21 cellular contexts compared by ENCODE assay signal in the genomic region with DNA sequence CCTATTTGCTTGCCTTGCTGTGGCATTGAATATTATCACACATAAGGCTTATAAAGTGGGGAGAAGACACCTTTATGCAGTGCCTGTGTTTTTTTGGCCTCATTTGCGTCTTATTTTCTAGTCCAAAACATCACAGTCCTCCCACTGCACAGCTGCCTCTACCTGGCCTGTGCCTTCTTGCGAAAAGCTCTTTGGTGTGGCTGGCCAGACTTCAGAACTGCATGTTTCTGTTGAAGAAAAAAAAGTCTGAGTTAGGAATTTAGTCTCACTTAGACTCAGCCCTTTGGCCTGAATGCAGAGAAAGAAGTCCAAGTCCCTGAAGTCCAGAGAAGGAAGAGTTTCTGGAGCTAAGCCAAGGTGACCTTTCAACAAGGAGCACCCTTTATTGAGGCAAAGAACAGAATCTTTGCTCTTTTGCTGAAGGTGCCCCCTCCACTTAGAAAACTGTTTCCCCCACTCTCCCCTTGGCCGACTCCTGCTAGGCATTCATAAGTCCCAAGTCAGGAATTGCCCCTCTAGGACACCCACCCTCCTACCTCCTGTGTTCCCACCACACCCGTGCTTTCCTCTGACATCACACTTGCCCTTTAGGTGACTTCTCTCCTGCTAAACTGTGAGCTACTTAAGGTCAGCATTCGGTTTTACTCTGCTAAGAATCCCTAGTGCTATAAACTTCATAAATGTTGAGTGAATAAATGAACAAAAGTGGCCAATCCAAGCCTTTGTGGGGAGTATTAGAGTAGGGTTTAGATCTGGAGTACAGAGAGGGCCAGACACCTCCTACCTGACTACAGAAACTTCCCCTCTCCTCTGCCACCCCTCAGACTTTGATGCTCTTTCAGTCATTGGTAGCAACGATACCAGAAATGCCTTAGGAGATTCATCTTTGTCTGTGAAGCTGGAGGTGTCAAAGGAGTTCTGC.
A peak's percentile ranks its signal among the peaks of the same experiment; 100 is the strongest.
DNase-seq lines count a peak whose midpoint lies in the region; ATAC-seq and TF ChIP-seq lines count a peak whose summit lies in the region.
"Had no signal": no experiment of that assay in that cellular context is flagged by ENCODE, and none has a peak within 500 bp of the region (broad histone marks: within the 10 kb centered on the region; RNA-seq: fewer than 3 reads in every experiment).

No MANE protein-coding gene starts in this region.

- no peaks in the 10 kb centered on the region for H3K9me3 ChIP-seq in cardiac muscle cell (ENCODE audit: low read depth)
- H3K9me3 ChIP-seq in parathyroid adenoma (ENCODE audit: control insufficient read depth, low read length): no peaks in the 10 kb centered on the region
- H3K9me3 ChIP-seq in tibial nerve: peaks cover 0 to 5% (median 0%) of the 10 kb centered on the region in 4 donors
- H3K9me3 ChIP-seq: thoracic aorta had no signal

- intact Hi-C loops in Right ventricle myocardium inferior (cut with DNase I) (loop anchor here (5.0 kb wide), 1 partner anchor 194 kb away; no protein-coding TSS in a partner anchor), left cardiac atrium (cut with DNase I) (no loop called here)

- no peaks in the 10 kb centered on the region for H3K36me3 ChIP-seq in cardiac muscle cell
- no peaks in the 10 kb centered on the region for H3K36me3 ChIP-seq in parathyroid adenoma (ENCODE audit: control insufficient read depth, insufficient read depth, low read length)
- no peaks in the 10 kb centered on the region for H3K36me3 ChIP-seq in tibial nerve
- H3K36me3 ChIP-seq: thoracic aorta had no signal

- peak; percentile 48 to 63 for TF ChIP-seq EP300 in tibial nerve (IDR thresholded peaks at IDR 0.05)

- H3K27me3 Mint-ChIP-seq in osteocyte (ENCODE audit: unreplicated experiment): no peaks in the 10 kb centered on the region

- peaks cover 10% of the 10 kb centered on the region for H3K9me3 Mint-ChIP-seq in osteocyte (ENCODE audit: unreplicated experiment)

- no peak overlapping the region for H3K4me3 Mint-ChIP-seq in osteocyte (ENCODE audit: unreplicated experiment)
- H3K4me3 Mint-ChIP-seq: activated CD8-positive, alpha-beta T cell treated with anti-CD3 and anti-CD28 coated beads for 36 hours; CD8-positive, alpha-beta memory T cell had no signal

- H3K27ac Mint-ChIP-seq in osteocyte (ENCODE audit: unreplicated experiment): no peak overlapping the region
- H3K27ac Mint-ChIP-seq: activated CD8-positive, alpha-beta T cell treated with anti-CD3 and anti-CD28 coated beads for 36 hours; CD8-positive, alpha-beta memory T cell had no signal

- ATAC-seq in Right ventricle myocardium inferior (no peak), left cardiac atrium (peak; percentile 24 to 32)
- ATAC-seq: activated CD4-positive, CD25-positive, alpha-beta regulatory T cell treated with anti-CD3 and anti-CD28 coated beads, Interleukin-2, amount 50 U/mL, for 24 hours; activated CD8-positive, alpha-beta T cell treated with anti-CD3 and anti-CD28 coated beads for 36 hours; foreskin keratinocyte; GM12878 had no signal

- H3K27me3 ChIP-seq in cardiac muscle cell (no peaks in the 10 kb centered on the region), parathyroid adenoma (ENCODE audit: control insufficient read depth, insufficient read depth, low read length) (no peaks in the 10 kb centered on the region), tibial nerve (no peaks in the 10 kb centered on the region)
- H3K27me3 ChIP-seq: foreskin keratinocyte had no signal

- H2AFZ ChIP-seq in parathyroid adenoma: no peak overlapping the region

- peaks cover 4% of the 10 kb centered on the region for H3K4me1 Mint-ChIP-seq in osteocyte (ENCODE audit: unreplicated experiment)
- H3K4me1 Mint-ChIP-seq: CD8-positive, alpha-beta memory T cell had no signal

- H3K27ac ChIP-seq in cardiac muscle cell (peak overlapping the region; percentile 97), parathyroid adenoma (peak overlapping the region; percentile 15), tibial nerve (peak overlapping the region in 3 of 4 donors; percentile 12 to 75 (median 20))
- H3K27ac ChIP-seq: foreskin keratinocyte, KMS-11, thoracic aorta had no signal

- DNase-seq in cardiac muscle cell (ENCODE audit: low read depth in 1 of 2, low spot score in 1 of 2) (peak in 1 of 2 donors; percentile 8), Right ventricle myocardium inferior (ENCODE audit: missing footprints) (no peak), left cardiac atrium (peak; percentile 32), tibial nerve (ENCODE audit: low spot score in 2 of 2) (peak in 1 of 2 donors; percentile 17), osteocyte (ENCODE audit: extremely low spot score, unreplicated experiment) (no peak), dermis blood vessel endothelial cell (no peak), NCI-H526 (lab: John Stamatoyannopoulos, UW) (no peak)
- DNase-seq: activated CD8-positive, alpha-beta T cell treated with anti-CD3 and anti-CD28 coated beads for 36 hours; activated T-cell treated with anti-CD3 and anti-CD28 coated beads, Interleukin-2, amount 50 U/mL, for 1 hour; amniotic stem cell; CD8-positive, alpha-beta memory T cell; foreskin keratinocyte; islet precursor cell; NCI-H1694 treated with DMSO at 0.1 percent for 48 hours; NCI-H748 treated with DMSO at 0.1 percent for 48 hours; SW 1271 had no signal

- H3K79me2 ChIP-seq in parathyroid adenoma: no peaks in the 10 kb centered on the region

- H3K36me3 Mint-ChIP-seq in osteocyte (ENCODE audit: unreplicated experiment): peaks cover 6% of the 10 kb centered on the region

- TF ChIP-seq POLR2A in tibial nerve (IDR thresholded peaks at IDR 0.05): no peak

- no peak for TF ChIP-seq CTCF in cardiac muscle cell (IDR thresholded peaks at IDR 0.05; ENCODE audit: low read depth, low read length)
- no peak for TF ChIP-seq CTCF in parathyroid adenoma (IDR thresholded peaks at IDR 0.05)
- no peak for TF ChIP-seq CTCF in tibial nerve (IDR thresholded peaks at IDR 0.05)
- no peak for TF ChIP-seq CTCF in osteocyte (IDR thresholded peaks at IDR 0.05)

- WGBS in tibial nerve, 2 donors: 46 to 48% methylated on average over 6 of the region's 6 CpGs

- no peak overlapping the region for H3K4me3 ChIP-seq in cardiac muscle cell
- no peak overlapping the region for H3K4me3 ChIP-seq in parathyroid adenoma (ENCODE audit: low read depth, low read length)
- no peak overlapping the region for H3K4me3 ChIP-seq in tibial nerve
- H3K4me3 ChIP-seq: GM12878, thoracic aorta had no signal

- H3K4me2 ChIP-seq in parathyroid adenoma (ENCODE audit: low read length): no peak overlapping the region
- H3K4me2 ChIP-seq: KMS-11 had no signal

- H3K4me1 ChIP-seq in cardiac muscle cell (ENCODE audit: low read depth): peaks cover 58% of the 10 kb centered on the region
- H3K4me1 ChIP-seq in parathyroid adenoma: no peaks in the 10 kb centered on the region
- H3K4me1 ChIP-seq in tibial nerve: peaks cover 0 to 41% (median 7%) of the 10 kb centered on the region in 4 donors
- H3K4me1 ChIP-seq: foreskin keratinocyte had no signal

- H3K9ac ChIP-seq in parathyroid adenoma: no peak overlapping the region
- H3K9ac ChIP-seq: KMS-11 had no signal

Comparison
In these comparisons a context has a peak if more than half of its experiments do, and no peak if none do; other contexts are left out.
1. H3K27ac ChIP-seq: peak in every context shown above with its lines; median percentile 97 in cardiac muscle cell; 20 in tibial nerve; 15 in parathyroid adenoma.